ENCODE assay signal across 9 cellular contexts in genomic region chr5:157327771-157328170, GRCh38.
DNase-seq lines count a peak whose midpoint lies in the region; ATAC-seq and TF ChIP-seq lines count a peak whose summit lies in the region.
"Had no signal": no experiment of that assay in that cellular context is flagged by ENCODE, and none has a peak within 500 bp of the region (broad histone marks: within the 10 kb centered on the region; RNA-seq: fewer than 3 reads in every experiment).

No MANE protein-coding gene starts in this region.

- H3K4me3 Mint-ChIP-seq in Calu3 (ENCODE audit: low read depth, unreplicated experiment): peak overlapping the region; percentile 19
- H3K4me3 Mint-ChIP-seq in activated T-helper 1 cell treated with anti-CD3 and anti-CD28 coated beads, Interleukin-12 subunit alpha, Interleukin-12 subunit beta, Interleukin-2, Interleukin-4 antibody, amounts not matched to agents 30 ng/mL and 10 ng/mL and 1 ng/mL, durations not matched to agents 14 hours and 24 hours and 36 hours: peak overlapping the region; percentile 0

- H3K27me3 Mint-ChIP-seq in Calu3 (ENCODE audit: unreplicated experiment): no peaks in the 10 kb centered on the region
- H3K27me3 Mint-ChIP-seq in activated T-helper 1 cell treated with anti-CD3 and anti-CD28 coated beads, Interleukin-12 subunit alpha, Interleukin-12 subunit beta, Interleukin-2, Interleukin-4 antibody, amounts not matched to agents 30 ng/mL and 10 ng/mL and 1 ng/mL, durations not matched to agents 14 hours and 24 hours and 36 hours (ENCODE audit: insufficient read depth): no peaks in the 10 kb centered on the region

- peak; percentile 28 for ATAC-seq in lung (ENCODE audit: insufficient read depth, low FRiP score)

- TF ChIP-seq CTCF in Calu3 (IDR thresholded peaks at IDR 0.05; ENCODE audit: unreplicated experiment): no peak
- TF ChIP-seq CTCF in lung (IDR thresholded peaks at IDR 0.05; ENCODE audit: control extremely low read depth, extremely low read depth): no peak

- H3K36me3 ChIP-seq in BLaER1: peaks cover 84% of the 10 kb centered on the region
- H3K36me3 ChIP-seq in lung (ENCODE audit: control insufficient read depth in 2 of 2, insufficient read depth in 2 of 2, low read length in 2 of 2): peaks cover 0 to 10% of the 10 kb centered on the region in 2 donors

- H3K9ac ChIP-seq in BLaER1: peak overlapping the region; percentile 58; the same call in 1 of the 2 replicates

- H3K27ac ChIP-seq in BLaER1: peak overlapping the region; percentile 69
- H3K27ac ChIP-seq in lung (ENCODE audit: low read depth in 1 of 2, low read length in 1 of 2): no peak overlapping the region
- H3K27ac ChIP-seq in substantia nigra (ENCODE audit: low read depth, low read length, poor library complexity, severe bottlenecking): no peak overlapping the region
- H3K27ac ChIP-seq: ascending aorta had no signal

- H3K27me3 ChIP-seq in BLaER1 (no peaks in the 10 kb centered on the region), lung (ENCODE audit: control insufficient read depth, insufficient read depth) (no peaks in the 10 kb centered on the region)
- H3K27me3 ChIP-seq: ascending aorta had no signal

- WGBS in lung, 2 donors: 58 to 66% methylated on average over 3 of the region's 3 CpGs

- no peaks in the 10 kb centered on the region for H3K36me3 Mint-ChIP-seq in Calu3 (ENCODE audit: insufficient read depth, unreplicated experiment)
- peaks cover 61% of the 10 kb centered on the region for H3K36me3 Mint-ChIP-seq in activated T-helper 1 cell treated with anti-CD3 and anti-CD28 coated beads, Interleukin-12 subunit alpha, Interleukin-12 subunit beta, Interleukin-2, Interleukin-4 antibody, amounts not matched to agents 30 ng/mL and 10 ng/mL and 1 ng/mL, durations not matched to agents 14 hours and 24 hours and 36 hours (ENCODE audit: low read depth)

- DNase-seq in Calu3: no peak
- no peak for DNase-seq in activated T-helper 1 cell treated with anti-CD3 and anti-CD28 coated beads, Interleukin-12 subunit alpha, Interleukin-12 subunit beta, Interleukin-2, Interleukin-4 antibody, amounts not matched to agents 30 ng/mL and 10 ng/mL and 1 ng/mL, durations not matched to agents 14 hours and 24 hours and 36 hours (ENCODE audit: low spot score)
- no peak for DNase-seq in lung (ENCODE audit: low spot score)
- DNase-seq in NCI-H82 (lab: John Stamatoyannopoulos, UW): no peak
- no peak for DNase-seq in stimulated activated CD4-positive, alpha-beta T cell treated with anti-CD3 and anti-CD28 coated beads, Interleukin-4, amount 100 ng/mL, for 24 hours
- no peak for DNase-seq in stimulated activated CD4-positive, alpha-beta T cell treated with anti-CD3 and anti-CD28 coated beads, Interleukin-4, amount 100 ng/mL, for 4 hours
- no peak for DNase-seq in substantia nigra (lab: John Stamatoyannopoulos, UW)

- no TSS peak for BruUV-seq in Calu3 (replicated peaks; lab: Mats Ljungman, UMichigan)

- intact Hi-C loops in Calu3 (cut with micrococcal nuclease; ENCODE audit: unreplicated experiment): loop anchor here (1.0 to 2.0 kb wide), 5 partner anchors 63 to 415 kb away; partner anchors contain the start of gene LSM11
- intact Hi-C loops in activated T-helper 1 cell treated with anti-CD3 and anti-CD28 coated beads, Interleukin-12 subunit alpha, Interleukin-12 subunit beta, Interleukin-2, Interleukin-4 antibody, amounts not matched to agents 30 ng/mL and 10 ng/mL and 1 ng/mL, durations not matched to agents 14 hours and 24 hours and 36 hours (cut with micrococcal nuclease): loop anchor here (1.0 to 5.0 kb wide), 6 partner anchors 17 to 416 kb away; partner anchors contain the start of gene LSM11

- H3K4me2 ChIP-seq in BLaER1: peak overlapping the region; percentile 62

- H3K4me1 ChIP-seq in BLaER1: peaks cover 31% of the 10 kb centered on the region
- H3K4me1 ChIP-seq in lung (ENCODE audit: control insufficient read depth in 2 of 2, insufficient read depth in 2 of 2, low read length in 2 of 2): peaks cover 0 to 1% of the 10 kb centered on the region in 2 donors
- H3K4me1 ChIP-seq: ascending aorta had no signal

- H4K20me1 ChIP-seq in BLaER1: peaks cover 43% of the 10 kb centered on the region

- peak overlapping the region; percentile 29 for H3K27ac Mint-ChIP-seq in Calu3 (ENCODE audit: unreplicated experiment)
- H3K27ac Mint-ChIP-seq in activated T-helper 1 cell treated with anti-CD3 and anti-CD28 coated beads, Interleukin-12 subunit alpha, Interleukin-12 subunit beta, Interleukin-2, Interleukin-4 antibody, amounts not matched to agents 30 ng/mL and 10 ng/mL and 1 ng/mL, durations not matched to agents 14 hours and 24 hours and 36 hours: peak overlapping the region; percentile 83

- H3K4me3 ChIP-seq in BLaER1: no peak overlapping the region
- no peak overlapping the region for H3K4me3 ChIP-seq in lung

- CTCF ChIA-PET in Calu3 (lab: Charles Lee): interaction anchor here (1.0 to 2.1 kb wide), 7 partner anchors 119 to 416 kb away, joined by 3 to 20 read pairs (median 6); partner anchors contain the start of genes LSM11 and THG1L

- H3K4me1 Mint-ChIP-seq in Calu3 (ENCODE audit: low read depth, unreplicated experiment): peaks cover 30% of the 10 kb centered on the region
- peaks cover 46% of the 10 kb centered on the region for H3K4me1 Mint-ChIP-seq in activated T-helper 1 cell treated with anti-CD3 and anti-CD28 coated beads, Interleukin-12 subunit alpha, Interleukin-12 subunit beta, Interleukin-2, Interleukin-4 antibody, amounts not matched to agents 30 ng/mL and 10 ng/mL and 1 ng/mL, durations not matched to agents 14 hours and 24 hours and 36 hours (ENCODE audit: low read depth)

- H3K9me3 Mint-ChIP-seq in Calu3 (ENCODE audit: low read depth, unreplicated experiment): no peaks in the 10 kb centered on the region
- H3K9me3 Mint-ChIP-seq in activated T-helper 1 cell treated with anti-CD3 and anti-CD28 coated beads, Interleukin-12 subunit alpha, Interleukin-12 subunit beta, Interleukin-2, Interleukin-4 antibody, amounts not matched to agents 30 ng/mL and 10 ng/mL and 1 ng/mL, durations not matched to agents 14 hours and 24 hours and 36 hours: no peaks in the 10 kb centered on the region

- H3K9me3 ChIP-seq in BLaER1: no peaks in the 10 kb centered on the region
- H3K9me3 ChIP-seq in lung (ENCODE audit: control insufficient read depth in 2 of 2, insufficient read depth in 1 of 2, low read length in 1 of 2): no peaks in the 10 kb centered on the region
- H3K9me3 ChIP-seq: ascending aorta had no signal
